In the genomic region with DNA sequence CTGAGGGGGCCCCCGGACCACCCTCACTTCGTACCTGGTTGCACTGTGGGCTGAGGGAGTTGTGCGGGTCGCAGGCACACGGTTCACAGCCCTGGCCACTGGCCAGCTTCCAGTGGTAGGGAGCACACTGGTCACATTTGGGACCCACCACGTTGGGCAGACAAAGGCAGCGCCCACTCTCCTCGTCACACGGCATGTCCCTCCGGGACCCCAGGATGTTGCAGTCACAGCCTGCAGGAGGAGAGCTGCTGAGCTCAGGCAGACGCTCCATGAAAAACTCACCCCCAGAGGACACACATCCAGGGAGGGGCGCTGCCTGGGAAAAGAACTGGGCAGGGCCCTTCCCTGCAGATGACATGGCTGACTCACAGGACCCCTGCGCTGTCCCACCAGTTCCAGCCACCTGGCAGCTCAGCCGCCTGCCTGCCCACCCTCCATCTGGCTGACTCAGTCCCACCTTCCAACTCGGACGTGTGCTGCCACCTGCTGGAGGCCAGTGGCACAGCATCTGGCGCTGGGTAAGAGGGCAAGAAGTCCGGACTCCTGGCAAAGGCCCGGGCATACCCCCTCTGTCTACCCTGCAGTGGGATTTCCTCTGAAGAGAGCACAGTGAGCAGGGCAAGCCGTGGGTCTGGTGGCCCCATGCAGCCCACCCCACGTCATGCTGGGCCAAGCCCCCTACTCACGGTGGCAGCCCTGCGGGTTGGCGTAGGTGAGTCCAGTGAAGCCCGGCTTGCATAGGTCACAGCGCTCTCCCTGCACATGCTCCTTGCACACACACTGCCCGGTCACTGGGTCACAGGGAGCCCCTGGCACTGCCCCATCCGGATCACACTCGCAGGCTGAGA, we compare ENCODE assay signal across 8 cellular contexts. TPM values are rescaled to one million over a fixed set of nuclear protein-coding genes. Genes with fewer than 3 reads are reported as not detected.
DNase-seq lines count a peak whose midpoint lies in the region; ATAC-seq lines count a peak whose summit lies in the region.

No MANE protein-coding gene starts in this region.

- H3K36me3 Mint-ChIP-seq in activated CD8-positive, alpha-beta T cell treated with anti-CD3 and anti-CD28 coated beads, Interleukin-2, amount 10 ng/mL, durations not matched to agents 7 days and 5 days (ENCODE audit: low read depth), result no peaks in the 10 kb centered on the region
- H3K36me3 Mint-ChIP-seq in memory B cell, result no peaks in the 10 kb centered on the region

- ATAC-seq in GM19328 (IDR thresholded peaks at IDR 0.05; ENCODE audit: unreplicated experiment) (peak; percentile 73), HG03442 (IDR thresholded peaks at IDR 0.05; ENCODE audit: unreplicated experiment) (peak; percentile 65), memory B cell (ENCODE audit: low read depth) (peak; percentile 69)
- ATAC-seq in activated CD8-positive, alpha-beta T cell treated with anti-CD3 and anti-CD28 coated beads, Interleukin-2, amount 10 ng/mL, durations not matched to agents 7 days and 5 days, result peak; percentile 89

- H3K4me1 Mint-ChIP-seq in activated CD8-positive, alpha-beta T cell treated with anti-CD3 and anti-CD28 coated beads, Interleukin-2, amount 10 ng/mL, durations not matched to agents 7 days and 5 days (ENCODE audit: low read depth), result no peaks in the 10 kb centered on the region
- H3K4me1 Mint-ChIP-seq in memory B cell, result peaks cover 9% of the 10 kb centered on the region

- DNase-seq in C1 segment of cervical spinal cord (lab: John Stamatoyannopoulos, UW) (peak in 13 of 14 donors; percentile 4 to 81 (median 55)), NCI-H774 (lab: John Stamatoyannopoulos, UW) (peak; percentile 75), memory B cell (ENCODE audit: low spot score in 2 of 2) (peak; percentile 65 to 77)
- peak; percentile 83 for DNase-seq in activated CD8-positive, alpha-beta T cell treated with anti-CD3 and anti-CD28 coated beads, Interleukin-2, amount 10 ng/mL, durations not matched to agents 7 days and 5 days
- DNase-seq in effector CD8-positive, alpha-beta T cell (lab: John Stamatoyannopoulos, UW), result peak; percentile 54
- peak; percentile 69 to 73 for DNase-seq in stimulated activated CD8-positive, alpha-beta memory T cell treated with anti-CD3 and anti-CD28 coated beads, Interleukin-15, amount 100 ng/mL, for 48 hours (ENCODE audit: low read depth in 2 of 2)

- H3K27me3 Mint-ChIP-seq in activated CD8-positive, alpha-beta T cell treated with anti-CD3 and anti-CD28 coated beads, Interleukin-2, amount 10 ng/mL, durations not matched to agents 7 days and 5 days (ENCODE audit: low read depth), result no peaks in the 10 kb centered on the region
- H3K27me3 Mint-ChIP-seq in memory B cell, result peaks cover 5% of the 10 kb centered on the region

- H3K9me3 Mint-ChIP-seq in activated CD8-positive, alpha-beta T cell treated with anti-CD3 and anti-CD28 coated beads, Interleukin-2, amount 10 ng/mL, durations not matched to agents 7 days and 5 days (ENCODE audit: insufficient read depth), result no peaks in the 10 kb centered on the region
- H3K9me3 Mint-ChIP-seq in memory B cell, result no peaks in the 10 kb centered on the region

- H3K4me3 Mint-ChIP-seq in activated CD8-positive, alpha-beta T cell treated with anti-CD3 and anti-CD28 coated beads, Interleukin-2, amount 10 ng/mL, durations not matched to agents 7 days and 5 days, result no peak overlapping the region
- H3K4me3 Mint-ChIP-seq in memory B cell, result no peak overlapping the region

- no peak overlapping the region for H3K27ac Mint-ChIP-seq in activated CD8-positive, alpha-beta T cell treated with anti-CD3 and anti-CD28 coated beads, Interleukin-2, amount 10 ng/mL, durations not matched to agents 7 days and 5 days
- no peak overlapping the region for H3K27ac Mint-ChIP-seq in memory B cell

- POLR2A ChIA-PET in activated CD8-positive, alpha-beta T cell treated with anti-CD3 and anti-CD28 coated beads, Interleukin-2, amount 10 ng/mL, durations not matched to agents 7 days and 5 days (lab: Charles Lee), result no interaction called here

- CTCF ChIA-PET in activated CD8-positive, alpha-beta T cell treated with anti-CD3 and anti-CD28 coated beads, Interleukin-2, amount 10 ng/mL, durations not matched to agents 7 days and 5 days (lab: Charles Lee), result interaction anchor here (0.6 to 2.1 kb wide), 20 partner anchors 9 to 121 kb away, joined by 3 to 16 read pairs (median 5); a partner anchor contains a TSS

RNA-seq across cellular contexts. Expression of a gene that starts 24.7 kb away (rescaled TPM):
- total RNA-seq in activated CD8-positive, alpha-beta T cell treated with anti-CD3 and anti-CD28 coated beads, Interleukin-2, amount 10 ng/mL, durations not matched to agents 7 days and 5 days, result under 1 TPM; 0.78 to 0.84 TPM

RNA-seq across cellular contexts. Expression of a gene that starts 44.1 kb away (rescaled TPM):
- total RNA-seq in activated CD8-positive, alpha-beta T cell treated with anti-CD3 and anti-CD28 coated beads, Interleukin-2, amount 10 ng/mL, durations not matched to agents 7 days and 5 days, result not detected

RNA-seq across cellular contexts. Expression of a gene that starts 47.6 kb away (rescaled TPM):
- total RNA-seq in activated CD8-positive, alpha-beta T cell treated with anti-CD3 and anti-CD28 coated beads, Interleukin-2, amount 10 ng/mL, durations not matched to agents 7 days and 5 days, result not detected

Comparison
In these comparisons a context has a peak if more than half of its experiments do, and no peak if none do; other contexts are left out.
1. Peak in every context shown above with its lines: DNase-seq and ATAC-seq.